Comparison of ENCODE assay signal across 8 cellular contexts in genomic region chr11:68206211-68206610, GRCh38. TPM values are rescaled to one million over a fixed set of nuclear protein-coding genes. Genes with fewer than 3 reads are reported as not detected.
DNase-seq lines count a peak whose midpoint lies in the region; ATAC-seq and TF ChIP-seq lines count a peak whose summit lies in the region.

No MANE protein-coding gene starts in this region.

- no peaks in the 10 kb centered on the region for H3K27me3 Mint-ChIP-seq in activated T-cell treated with anti-CD3 and anti-CD28 coated beads, Interleukin-2, amount 50 U/mL, for 72 hours (ENCODE audit: low read depth)

- no peaks in the 10 kb centered on the region for H3K36me3 Mint-ChIP-seq in activated T-cell treated with anti-CD3 and anti-CD28 coated beads, Interleukin-2, amount 50 U/mL, for 72 hours (ENCODE audit: insufficient read depth in 2 of 2)

- in situ Hi-C loops in GM23248 (cut with MboI), result no loop called here

- peak; percentile 70 to 88 (median 80) for TF ChIP-seq CTCF in heart left ventricle (IDR thresholded peaks at IDR 0.05)

- TF ChIP-seq POLR2A in heart left ventricle (IDR thresholded peaks at IDR 0.05), result no peak

- H3F3A ChIP-seq in GM23248 (ENCODE audit: insufficient read depth), result peaks cover 17% of the 10 kb centered on the region; the same call in 1 of the 2 replicates

- H3K9me3 Mint-ChIP-seq in activated T-cell treated with anti-CD3 and anti-CD28 coated beads, Interleukin-2, amount 50 U/mL, for 72 hours, result no peaks in the 10 kb centered on the region

- intact Hi-C loops in heart left ventricle (cut with DNase I), result loop anchor here in 7 of 10 donors (5.0 to 10.0 kb wide), 8 partner anchors 84 to 241 kb away; partner anchors contain the start of genes TCIRG1 (in 2 of the 7), ALDH3B1 (in 1 of the 7), CHKA (in 1 of the 7) and NDUFS8 (in 1 of the 7)

- H2AFZ ChIP-seq in GM23248, result no peak overlapping the region

- H3K4me1 ChIP-seq in GM23248 (ENCODE audit: insufficient read depth) (peaks cover 14% of the 10 kb centered on the region), heart left ventricle (peaks cover 0 to 84% (median 66%) of the 10 kb centered on the region in 12 donors)

- no peak overlapping the region for H3K4me2 ChIP-seq in GM23248 (ENCODE audit: unreplicated experiment)

- H3K4me3 ChIP-seq in GM23248, result no peak overlapping the region
- no peak overlapping the region for H3K4me3 ChIP-seq in heart left ventricle

- H3K27ac ChIP-seq in GM23248 (no peak overlapping the region), heart left ventricle (no peak overlapping the region)

- DNase-seq in CD1c-positive myeloid dendritic cell (ENCODE audit: extremely low spot score) (peak; percentile 77), GM23248 (peak; percentile 75), NCI-H2227 treated with DMSO at 0.1 percent for 48 hours (lab: John Stamatoyannopoulos, UW) (peak; percentile 43), heart left ventricle (no peak), renal cortical epithelial cell (ENCODE audit: low read depth) (peak; percentile 75)
- peak in 1 of 2 donors; percentile 17 for DNase-seq in activated T-cell treated with anti-CD3 and anti-CD28 coated beads, Interleukin-2, amount 50 U/mL, for 72 hours

- H3K79me2 ChIP-seq in GM23248 (ENCODE audit: insufficient read depth), result peaks cover 100% of the 10 kb centered on the region

- H3K27ac Mint-ChIP-seq in activated T-cell treated with anti-CD3 and anti-CD28 coated beads, Interleukin-2, amount 50 U/mL, for 72 hours, result no peak overlapping the region

- peaks cover 50% of the 10 kb centered on the region for H3K4me1 Mint-ChIP-seq in activated T-cell treated with anti-CD3 and anti-CD28 coated beads, Interleukin-2, amount 50 U/mL, for 72 hours (ENCODE audit: low read depth)

- no peaks in the 10 kb centered on the region for H3K9me3 ChIP-seq in GM23248 (ENCODE audit: low read depth)
- no peaks in the 10 kb centered on the region for H3K9me3 ChIP-seq in heart left ventricle

- H3K4me3 Mint-ChIP-seq in activated T-cell treated with anti-CD3 and anti-CD28 coated beads, Interleukin-2, amount 50 U/mL, for 72 hours, result peak overlapping the region in 1 of 2 donors; percentile 15

- peaks cover 44% of the 10 kb centered on the region for H4K20me1 ChIP-seq in GM23248 (ENCODE audit: insufficient read depth)

- H3K9me2 ChIP-seq in GM23248 (ENCODE audit: insufficient read depth), result no peaks in the 10 kb centered on the region

- peak; percentile 42 to 58 for ATAC-seq in activated T-cell treated with anti-CD3 and anti-CD28 coated beads, Interleukin-2, amount 50 U/mL, for 72 hours (replicated peaks in 1 of 2)
- ATAC-seq in heart left ventricle (peak in 3 of 4 donors; percentile 38 to 40 (median 38)), GM18520 (IDR thresholded peaks at IDR 0.05; ENCODE audit: unreplicated experiment) (no peak), GM21390 (IDR thresholded peaks at IDR 0.05; ENCODE audit: unreplicated experiment) (no peak)

- no peaks in the 10 kb centered on the region for H3K36me3 ChIP-seq in GM23248 (ENCODE audit: low read depth)
- no peaks in the 10 kb centered on the region for H3K36me3 ChIP-seq in heart left ventricle

- 9 to 24% methylated on average over 5 of the region's 5 CpGs for WGBS in GM23248 (ENCODE audit: low coverage in 1 of 2, low lambda C conversion rate in 2 of 2, missing lambda C conversion rate in 2 of 2), 2 experiments
- WGBS in heart left ventricle, 4 donors, result 25 to 28% (median 27%) methylated on average over 5 of the region's 5 CpGs

- no peak overlapping the region for H3K9ac ChIP-seq in GM23248

- H3K27me3 ChIP-seq in GM23248 (replicated peaks; ENCODE audit: insufficient read depth) (no peaks in the 10 kb centered on the region), heart left ventricle (no peaks in the 10 kb centered on the region)

RNA-seq across cellular contexts. Expression of gene KMT5B, which starts 6.9 kb away (rescaled TPM):
- total RNA-seq in GM23248 (2014; rRNA removed; shearing (Covaris generic)), result 17.7 and 25.9 TPM in 2 replicates
- polyA plus RNA-seq in GM23248 (2016; fragmentation: Nextera tagmentation; extraction: Ambion mirVana) (21.0 and 22.9 TPM in 2 replicates), heart left ventricle (10 to 100 TPM; 15.5 to 15.8 TPM)
- total RNA-seq in activated T-cell treated with anti-CD3 and anti-CD28 coated beads, Interleukin-2, amount 50 U/mL, for 72 hours, result 10 to 100 TPM; 26.9 to 34.1 TPM
- total RNA-seq in heart left ventricle (10 to 100 TPM; 21.5 to 37.0 (median 27.1) TPM), renal cortical epithelial cell (19.6 and 52.2 TPM in 2 replicates)

Comparison
In these comparisons a context has a peak if more than half of its experiments do, and no peak if none do; other contexts are left out.
1. DNase-seq: peak in CD1c-positive myeloid dendritic cell (single experiment), GM23248 (single experiment), NCI-H2227 treated with DMSO at 0.1 percent for 48 hours (single experiment) and renal cortical epithelial cell (single experiment); none in heart left ventricle (0 of 5).
2. ATAC-seq: peak in activated T-cell treated with anti-CD3 and anti-CD28 coated beads, Interleukin-2, amount 50 U/mL, for 72 hours (2 of 2) and heart left ventricle (3 of 4); none in GM18520 (single experiment) and GM21390 (single experiment).